In the genomic region with DNA sequence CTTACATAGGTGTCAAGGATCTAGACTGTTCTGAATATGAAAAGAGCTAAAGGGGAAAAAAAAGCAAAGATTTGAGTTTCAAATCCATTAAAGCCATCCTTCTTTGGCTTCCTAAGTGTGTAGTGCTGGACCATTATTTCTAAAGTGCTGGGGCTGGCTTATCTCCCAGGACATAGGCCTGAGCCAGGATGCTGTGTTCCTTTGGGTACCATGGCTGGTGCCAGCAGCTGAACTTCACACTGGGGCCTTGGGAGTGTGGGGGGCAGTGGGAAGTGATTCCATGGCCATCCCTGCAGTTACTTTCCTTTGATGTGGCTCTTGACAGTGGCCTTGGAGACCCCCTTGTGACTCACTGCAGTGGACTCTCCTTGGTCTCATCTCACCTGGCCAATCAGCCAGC, we compare ENCODE assay signal across 31 cellular contexts. TPM values are rescaled to one million over a fixed set of nuclear protein-coding genes. Genes with fewer than 3 reads are reported as not detected.
"Had no signal": no experiment of that assay in that cellular context is flagged by ENCODE, and none has a peak within 500 bp of the region (broad histone marks: within the 10 kb centered on the region; RNA-seq: fewer than 3 reads in every experiment).

No MANE protein-coding gene starts in this region.

- H3K4me1 Mint-ChIP-seq: naive thymus-derived CD4-positive, alpha-beta T cell; natural killer cell; nephron; stimulated activated effector memory CD8-positive, alpha-beta T cell treated with anti-CD3 and anti-CD28 coated beads, Interleukin-12 subunit alpha, Interleukin-12 subunit beta, amount 100 ng/mL, for 72 hours; stimulated activated naive B cell treated with anti-CD40 and anti-IgM and Interleukin-4, amounts not matched to agents 10 μg/mL and 1 μg/mL and 100 μg/mL, for 72 hours had no signal

- H3K27me3 ChIP-seq: neural progenitor cell, ovary, right lobe of liver, thyroid gland, upper lobe of left lung, vagina had no signal

- FAIRE-seq: small intestine had no signal

- H3K9me3 Mint-ChIP-seq: natural killer cell; neural progenitor cell; stimulated activated effector memory CD8-positive, alpha-beta T cell treated with anti-CD3 and anti-CD28 coated beads, Interleukin-12 subunit alpha, Interleukin-12 subunit beta, amount 100 ng/mL, for 72 hours; stimulated activated naive B cell treated with anti-CD40 and anti-IgM and Interleukin-4, amounts not matched to agents 10 μg/mL and 1 μg/mL and 100 μg/mL, for 72 hours; stimulated activated naive CD8-positive, alpha-beta T cell treated with anti-CD3 and anti-CD28 coated beads, Interleukin-15, Interleukin-2, amounts not matched to agents 100 ng/mL and 50 ng/mL, for 24 hours had no signal

- H3K27ac Mint-ChIP-seq: naive thymus-derived CD4-positive, alpha-beta T cell; natural killer cell; nephron; neural progenitor cell; progenitor cell of endocrine pancreas; stimulated activated effector memory CD8-positive, alpha-beta T cell treated with anti-CD3 and anti-CD28 coated beads, Interleukin-12 subunit alpha, Interleukin-12 subunit beta, amount 100 ng/mL, for 72 hours; stimulated activated naive B cell treated with anti-CD40 and anti-IgM and Interleukin-4, amounts not matched to agents 10 μg/mL and 1 μg/mL and 100 μg/mL, for 72 hours; stimulated activated naive CD8-positive, alpha-beta T cell treated with anti-CD3 and anti-CD28 coated beads, Interleukin-15, Interleukin-2, amounts not matched to agents 100 ng/mL and 50 ng/mL, for 24 hours had no signal

- H3K4me3 Mint-ChIP-seq: naive thymus-derived CD4-positive, alpha-beta T cell; natural killer cell; nephron; neural progenitor cell; stimulated activated effector memory CD8-positive, alpha-beta T cell treated with anti-CD3 and anti-CD28 coated beads, Interleukin-12 subunit alpha, Interleukin-12 subunit beta, amount 100 ng/mL, for 72 hours; stimulated activated naive B cell treated with anti-CD40 and anti-IgM and Interleukin-4, amounts not matched to agents 10 μg/mL and 1 μg/mL and 100 μg/mL, for 72 hours; stimulated activated naive CD8-positive, alpha-beta T cell treated with anti-CD3 and anti-CD28 coated beads, Interleukin-15, Interleukin-2, amounts not matched to agents 100 ng/mL and 50 ng/mL, for 24 hours had no signal

- H3K36me3 Mint-ChIP-seq: naive thymus-derived CD4-positive, alpha-beta T cell; natural killer cell; neural progenitor cell; stimulated activated effector memory CD8-positive, alpha-beta T cell treated with anti-CD3 and anti-CD28 coated beads, Interleukin-12 subunit alpha, Interleukin-12 subunit beta, amount 100 ng/mL, for 72 hours; stimulated activated naive B cell treated with anti-CD40 and anti-IgM and Interleukin-4, amounts not matched to agents 10 μg/mL and 1 μg/mL and 100 μg/mL, for 72 hours had no signal

- H3K4me3 ChIP-seq: neural progenitor cell, ovary, psoas muscle, right lobe of liver, sigmoid colon, stomach, thoracic aorta, thyroid gland, tibial nerve, upper lobe of left lung, vagina had no signal

- DNase-seq: naive thymus-derived CD4-positive, alpha-beta T cell; natural killer cell; occipital lobe; ovary; psoas muscle; right cardiac atrium; right lobe of liver; sigmoid colon; small intestine; stimulated activated CD4-positive, alpha-beta T cell treated with anti-CD3 and anti-CD28 coated beads, Interleukin-15, amount 100 ng/mL, for 24 hours; stimulated activated CD4-positive, alpha-beta T cell treated with anti-CD3 and anti-CD28 coated beads, Interleukin-2, amount 100 ng/mL, for 24 hours; stimulated activated CD4-positive, alpha-beta T cell treated with anti-CD3 and anti-CD28 coated beads, Interleukin-2, amount 100 ng/mL, for 48 hours; stimulated activated CD4-positive, alpha-beta T cell treated with anti-CD3 and anti-CD28 coated beads, Interleukin-4, amount 100 ng/mL, for 24 hours; stimulated activated naive B cell treated with anti-CD40 and anti-IgM and Interleukin-4, amounts not matched to agents 10 μg/mL and 1 μg/mL and 100 μg/mL, for 72 hours; stimulated activated naive CD4-positive, alpha-beta T cell treated with Interleukin-2 at 50 U/mL for 16 hours; stomach; thyroid gland; trophoblast cell; upper lobe of left lung had no signal

- H3K36me3 ChIP-seq: neural progenitor cell, ovary, right lobe of liver, sigmoid colon, stomach, thoracic aorta, thyroid gland, tibial nerve, upper lobe of left lung, vagina had no signal

RNA-seq across cellular contexts. Expression of gene PRMT8, which starts 20.8 kb away (rescaled TPM):
- total RNA-seq: naive thymus-derived CD4-positive, alpha-beta T cell; natural killer cell; psoas muscle; renal cortical epithelial cell; right lobe of liver; skeletal muscle tissue; stomach; subcutaneous adipose tissue; thoracic aorta; tibial nerve; ureter; vagina had no signal
